In genomic region chr17:40281663-40282062, GRCh38 we compare ENCODE assay signal across 17 cellular contexts. TPM values are rescaled to one million over a fixed set of nuclear protein-coding genes. Genes with fewer than 3 reads are reported as not detected.
DNase-seq lines count a peak whose midpoint lies in the region; ATAC-seq and TF ChIP-seq lines count a peak whose summit lies in the region.
"Had no signal": no experiment of that assay in that cellular context is flagged by ENCODE, and none has a peak within 500 bp of the region (broad histone marks: within the 10 kb centered on the region; RNA-seq: fewer than 3 reads in every experiment).

No MANE protein-coding gene starts in this region.

- no peak for TF ChIP-seq CTCF in activated CD8-positive, alpha-beta T cell treated with anti-CD3 and anti-CD28 coated beads for 36 hours (IDR thresholded peaks at IDR 0.05)
- no peak for TF ChIP-seq CTCF in lower lobe of right lung (IDR thresholded peaks at IDR 0.05)

- no peaks in the 10 kb centered on the region for H3K27me3 ChIP-seq in CD4-positive, alpha-beta memory T cell (ENCODE audit: insufficient read depth, low read length)
- no peaks in the 10 kb centered on the region for H3K27me3 ChIP-seq in H7 (ENCODE audit: control insufficient read depth, insufficient read depth, low read length)
- no peaks in the 10 kb centered on the region for H3K27me3 ChIP-seq in lower lobe of right lung (ENCODE audit: low read depth)
- H3K27me3 ChIP-seq: right atrium auricular region, uterus had no signal

- peak overlapping the region; percentile 24 to 92 (median 77) for H3K27ac Mint-ChIP-seq in CD4-positive, alpha-beta memory T cell
- H3K27ac Mint-ChIP-seq in activated CD8-positive, alpha-beta T cell treated with anti-CD3 and anti-CD28 coated beads for 36 hours, result peak overlapping the region; percentile 76

- POLR2A ChIA-PET in CD4-positive, alpha-beta memory T cell (lab: Charles Lee; ENCODE audit: partially characterized antibody), result no interaction called here
- POLR2A ChIA-PET in activated CD8-positive, alpha-beta T cell treated with anti-CD3 and anti-CD28 coated beads for 36 hours (lab: Charles Lee), result interaction anchor here (0.9 to 1.6 kb wide), 3 partner anchors 10 to 106 kb away, joined by 4 to 5 read pairs (median 5); no protein-coding TSS in a partner anchor

- intact Hi-C loops in CD4-positive, alpha-beta memory T cell (cut with micrococcal nuclease), result no loop called here
- intact Hi-C loops in activated CD8-positive, alpha-beta T cell treated with anti-CD3 and anti-CD28 coated beads for 36 hours (cut with micrococcal nuclease), result no loop called here
- intact Hi-C loops in lower lobe of right lung (cut with DNase I), result loop anchor here (10.0 kb wide), 1 partner anchor 57 kb away; no protein-coding TSS in a partner anchor

- no peak overlapping the region for H3K27ac ChIP-seq in CD4-positive, alpha-beta memory T cell (ENCODE audit: low read depth, low read length)
- H3K27ac ChIP-seq in lower lobe of right lung, result no peak overlapping the region
- H3K27ac ChIP-seq: right atrium auricular region, uterus had no signal

- CTCF ChIA-PET in CD4-positive, alpha-beta memory T cell (lab: Charles Lee; ENCODE audit: partially characterized antibody), result interaction anchor here (1.0 kb wide), 1 partner anchor 13 kb away, joined by 4 read pairs; no protein-coding TSS in a partner anchor
- CTCF ChIA-PET in activated CD8-positive, alpha-beta T cell treated with anti-CD3 and anti-CD28 coated beads for 36 hours (lab: Charles Lee), result interaction anchor here (0.9 to 1.5 kb wide), 4 partner anchors 9 to 90 kb away, joined by 3 to 5 read pairs (median 4); no protein-coding TSS in a partner anchor

- H3K9me3 ChIP-seq in CD4-positive, alpha-beta memory T cell (ENCODE audit: control insufficient read depth in 1 of 2, low read length in 2 of 2), result no peaks in the 10 kb centered on the region
- no peaks in the 10 kb centered on the region for H3K9me3 ChIP-seq in lower lobe of right lung
- H3K9me3 ChIP-seq: right atrium auricular region, uterus had no signal

- peak overlapping the region in 5 of 8 donors; percentile 4 to 61 (median 38) for H3K4me3 Mint-ChIP-seq in CD4-positive, alpha-beta memory T cell
- no peak overlapping the region for H3K4me3 Mint-ChIP-seq in activated CD8-positive, alpha-beta T cell treated with anti-CD3 and anti-CD28 coated beads for 36 hours

- peaks cover 7 to 29% (median 20%) of the 10 kb centered on the region in 4 donors for H3K4me1 Mint-ChIP-seq in CD4-positive, alpha-beta memory T cell
- peaks cover 53% of the 10 kb centered on the region for H3K4me1 Mint-ChIP-seq in activated CD8-positive, alpha-beta T cell treated with anti-CD3 and anti-CD28 coated beads for 36 hours (ENCODE audit: low read depth)

- no peak for ATAC-seq in activated CD8-positive, alpha-beta T cell treated with anti-CD3 and anti-CD28 coated beads for 36 hours
- ATAC-seq in HG03097 (IDR thresholded peaks at IDR 0.05; ENCODE audit: low FRiP score, unreplicated experiment) (no peak), lower lobe of right lung (no peak)

- DNase-seq in CD4-positive, alpha-beta memory T cell, result peak in 1 of 5 donors; percentile 9
- DNase-seq in H7 (peak; percentile 70), iPS-NIHi11 (ENCODE audit: low spot score) (peak; percentile 57), GM03348 (ENCODE audit: low spot score) (no peak), midbrain (lab: John Stamatoyannopoulos, UW) (no peak), lower lobe of right lung (no peak)
- DNase-seq in activated CD8-positive, alpha-beta T cell treated with anti-CD3 and anti-CD28 coated beads for 36 hours, result peak; percentile 30
- DNase-seq: activated CD4-positive, alpha-beta T cell treated with anti-CD3 and anti-CD28 coated beads for 48 hours; activated gamma-delta T cell; C1 segment of cervical spinal cord; foreskin melanocyte; islet precursor cell; NCI-H187 treated with DMSO at 0.1 percent for 48 hours; stimulated activated CD4-positive, alpha-beta T cell treated with anti-CD3 and anti-CD28 coated beads, Interleukin-2, amount 100 ng/mL, for 48 hours; uterus had no signal

- H3K4me1 ChIP-seq in CD4-positive, alpha-beta memory T cell (ENCODE audit: insufficient read depth, low read length), result peaks cover 6% of the 10 kb centered on the region
- H3K4me1 ChIP-seq in lower lobe of right lung, result peaks cover 19% of the 10 kb centered on the region

- H3K36me3 ChIP-seq in CD4-positive, alpha-beta memory T cell (ENCODE audit: insufficient read depth, low read length), result peaks cover 36% of the 10 kb centered on the region
- H3K36me3 ChIP-seq in H7 (replicated peaks; ENCODE audit: control insufficient read depth, insufficient read depth, low read length) (peaks cover 17% of the 10 kb centered on the region), lower lobe of right lung (peaks cover 56% of the 10 kb centered on the region)
- H3K36me3 ChIP-seq: uterus had no signal

- no peaks in the 10 kb centered on the region for H3K9me3 Mint-ChIP-seq in CD4-positive, alpha-beta memory T cell
- H3K9me3 Mint-ChIP-seq in activated CD8-positive, alpha-beta T cell treated with anti-CD3 and anti-CD28 coated beads for 36 hours, result no peaks in the 10 kb centered on the region

- peaks cover 35 to 59% of the 10 kb centered on the region in 2 donors for H3K36me3 Mint-ChIP-seq in CD4-positive, alpha-beta memory T cell
- H3K36me3 Mint-ChIP-seq in activated CD8-positive, alpha-beta T cell treated with anti-CD3 and anti-CD28 coated beads for 36 hours (ENCODE audit: low read depth), result peaks cover 35% of the 10 kb centered on the region

- no peak overlapping the region for H3K4me3 ChIP-seq in CD4-positive, alpha-beta memory T cell (ENCODE audit: low read length in 2 of 2)
- H3K4me3 ChIP-seq in H7 (ENCODE audit: insufficient read depth, low read depth, low read length) (no peak overlapping the region), lower lobe of right lung (no peak overlapping the region)
- H3K4me3 ChIP-seq: right atrium auricular region, uterus had no signal

- no peaks in the 10 kb centered on the region for H3K27me3 Mint-ChIP-seq in CD4-positive, alpha-beta memory T cell
- no peaks in the 10 kb centered on the region for H3K27me3 Mint-ChIP-seq in activated CD8-positive, alpha-beta T cell treated with anti-CD3 and anti-CD28 coated beads for 36 hours

RNA-seq across cellular contexts. Expression of gene CDC6, which starts 6.0 kb away (rescaled TPM):
- total RNA-seq in CD4-positive, alpha-beta memory T cell, result 1 to 10 TPM in 1 of 2 experiments, under 1 TPM in 1; 0.72 to 2.1 TPM
- polyA plus RNA-seq in CD4-positive, alpha-beta memory T cell, result under 1 TPM; 0.61 to 0.87 TPM
- total RNA-seq in H7 (2014; rRNA removed; shearing (Covaris generic)), result 80.8 and 83.6 TPM in 2 replicates
- 100 to 1,000 TPM; 110 to 118 TPM for total RNA-seq in activated CD8-positive, alpha-beta T cell treated with anti-CD3 and anti-CD28 coated beads for 36 hours
- total RNA-seq in lower lobe of right lung, result 2.3 TPM

RNA-seq across cellular contexts. Expression of gene RARA, which starts 27.3 kb away (rescaled TPM):
- total RNA-seq in CD4-positive, alpha-beta memory T cell, result 10 to 100 TPM; 54.1 to 54.5 TPM
- polyA plus RNA-seq in CD4-positive, alpha-beta memory T cell, result 10 to 100 TPM in 1 of 2 donors, 1 to 10 TPM in 1; 5.1 to 20.7 TPM
- total RNA-seq in H7 (2014; rRNA removed; shearing (Covaris generic)), result 19.3 and 22.1 TPM in 2 replicates
- total RNA-seq in activated CD8-positive, alpha-beta T cell treated with anti-CD3 and anti-CD28 coated beads for 36 hours, result 10 to 100 TPM; 34.7 to 36.2 TPM
- 82.6 TPM for total RNA-seq in lower lobe of right lung

Comparison
In these comparisons a context has a peak if more than half of its experiments do, and no peak if none do; other contexts are left out.
1. DNase-seq: peak in H7 (single experiment), activated CD8-positive, alpha-beta T cell treated with anti-CD3 and anti-CD28 coated beads for 36 hours (single experiment) and iPS-NIHi11 (single experiment); none in GM03348 (single experiment), midbrain (single experiment) and lower lobe of right lung (single experiment).
2. RNA of gene CDC6, which starts 6.0 kb away (total RNA-seq): 110 to 118 TPM in activated CD8-positive, alpha-beta T cell treated with anti-CD3 and anti-CD28 coated beads for 36 hours and 80.8 to 83.6 TPM in H7; 2.3 TPM in lower lobe of right lung (single experiment) and 0.72 to 2.1 TPM in CD4-positive, alpha-beta memory T cell; every median in the first group is over 10 times any median in the second.